In the genomic region with DNA sequence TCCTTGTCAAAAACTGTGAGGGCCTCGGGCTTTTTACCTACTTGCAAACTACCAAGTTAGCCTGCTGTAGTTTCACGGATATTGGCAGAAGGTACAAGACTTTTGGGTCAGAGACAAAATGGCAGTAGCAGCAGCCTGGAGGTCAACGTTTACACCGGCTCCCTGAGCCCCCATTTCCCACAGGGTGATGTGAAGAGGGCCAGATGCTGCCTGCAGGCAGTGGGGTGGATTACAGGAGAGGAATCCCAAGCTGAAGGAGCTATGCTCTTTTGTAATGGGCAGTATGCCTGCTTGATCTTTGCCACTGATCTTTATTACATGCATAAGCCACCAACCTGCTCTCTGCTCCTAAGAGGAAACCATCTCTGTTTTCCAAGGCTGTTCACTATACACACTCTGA, we compare ENCODE assay signal across 19 cellular contexts. TPM values are rescaled to one million over a fixed set of nuclear protein-coding genes. Genes with fewer than 3 reads are reported as not detected.
DNase-seq lines count a peak whose midpoint lies in the region; ATAC-seq and TF ChIP-seq lines count a peak whose summit lies in the region.
"Had no signal": no experiment of that assay in that cellular context is flagged by ENCODE, and none has a peak within 500 bp of the region (broad histone marks: within the 10 kb centered on the region; RNA-seq: fewer than 3 reads in every experiment).

No MANE protein-coding gene starts in this region.

- no peak overlapping the region for H3K4me3 ChIP-seq in H7 (ENCODE audit: insufficient read depth, low read depth, low read length)
- no peak overlapping the region for H3K4me3 ChIP-seq in Loucy (ENCODE audit: low read length, poor library complexity, severe bottlenecking)
- no peak overlapping the region for H3K4me3 ChIP-seq in WERI-Rb-1 (ENCODE audit: low read depth, low read length)
- H3K4me3 ChIP-seq in mesendoderm (ENCODE audit: low read length): no peak overlapping the region
- H3K4me3 ChIP-seq in Caco-2 (ENCODE audit: low read depth, low read length): no peak overlapping the region
- H3K4me3 ChIP-seq: Peyer's patch had no signal

- no peak for ATAC-seq in left ventricle myocardium superior

- no TSS peak for BruUV-seq in Caco-2 (replicated peaks; lab: Mats Ljungman, UMichigan)

- intact Hi-C loops in Caco-2 (cut with micrococcal nuclease; ENCODE audit: unreplicated experiment): no loop called here
- intact Hi-C loops in left ventricle myocardium superior (cut with micrococcal nuclease): no loop called here

- TF ChIP-seq CTCF in Loucy (conservative IDR thresholded peaks at IDR 0.05; ENCODE audit: low read length) (no peak), WERI-Rb-1 (IDR thresholded peaks at IDR 0.05; ENCODE audit: low read depth, low read length) (no peak), Caco-2 (IDR thresholded peaks at IDR 0.05; ENCODE audit: insufficient read depth in 1 of 2, low read depth in 1 of 2, low read length in 1 of 2, severe bottlenecking in 1 of 2, unreplicated experiment in 1 of 2) (no peak)

- no peaks in the 10 kb centered on the region for H4K20me1 ChIP-seq in Loucy (ENCODE audit: insufficient read depth, low read length, poor library complexity, severe bottlenecking)

- no peaks in the 10 kb centered on the region for H3K9me3 ChIP-seq in Loucy (ENCODE audit: insufficient read depth, low read depth, low read length)
- H3K9me3 ChIP-seq in WERI-Rb-1 (ENCODE audit: severe bottlenecking): no peaks in the 10 kb centered on the region
- H3K9me3 ChIP-seq in Caco-2: no peaks in the 10 kb centered on the region
- H3K9me3 ChIP-seq: Peyer's patch had no signal

- no peaks in the 10 kb centered on the region for H3K27me3 ChIP-seq in H7 (ENCODE audit: control insufficient read depth, insufficient read depth, low read length)
- no peaks in the 10 kb centered on the region for H3K27me3 ChIP-seq in Loucy (ENCODE audit: insufficient read depth, low read length, poor library complexity, severe bottlenecking)
- H3K27me3 ChIP-seq in WERI-Rb-1 (ENCODE audit: insufficient read depth, low read depth, severe bottlenecking): no peaks in the 10 kb centered on the region
- no peaks in the 10 kb centered on the region for H3K27me3 ChIP-seq in mesendoderm (ENCODE audit: insufficient read depth, low read length, poor library complexity)
- no peaks in the 10 kb centered on the region for H3K27me3 ChIP-seq in Caco-2 (replicated peaks; ENCODE audit: control insufficient read depth, insufficient read depth, low read length)
- H3K27me3 ChIP-seq: Peyer's patch had no signal

- H3K4ac ChIP-seq in mesendoderm (ENCODE audit: low read depth, low read length): no peak overlapping the region

- no peaks in the 10 kb centered on the region for H3F3A ChIP-seq in Loucy (ENCODE audit: low read depth)

- H2BK15ac ChIP-seq in mesendoderm (replicated peaks; ENCODE audit: low read depth): no peak overlapping the region

- H3K27ac ChIP-seq in WERI-Rb-1 (no peak overlapping the region), mesendoderm (ENCODE audit: low read depth, low read length) (no peak overlapping the region)
- H3K27ac ChIP-seq: Peyer's patch had no signal

- peak overlapping the region; percentile 46; the same call in 1 of the 2 replicates for H2AFZ ChIP-seq in Loucy (ENCODE audit: low read length)

- no peaks in the 10 kb centered on the region for H3K27me3 Mint-ChIP-seq in Caco-2 (ENCODE audit: insufficient read depth, unreplicated experiment)

- H3K36me3 Mint-ChIP-seq in Caco-2 (ENCODE audit: insufficient read depth, unreplicated experiment): no peaks in the 10 kb centered on the region
- H3K36me3 Mint-ChIP-seq: CD8-positive, alpha-beta memory T cell had no signal

- no peak overlapping the region for H3K27ac Mint-ChIP-seq in Caco-2 (ENCODE audit: unreplicated experiment)
- H3K27ac Mint-ChIP-seq: CD8-positive, alpha-beta memory T cell had no signal

- no peak overlapping the region for H2BK5ac ChIP-seq in mesendoderm (ENCODE audit: low read length)

- H3K79me2 ChIP-seq in Loucy (ENCODE audit: insufficient read depth, low read length) (no peaks in the 10 kb centered on the region), mesendoderm (ENCODE audit: control insufficient read depth, insufficient read depth, low read length) (no peaks in the 10 kb centered on the region)

- H3K4me1 Mint-ChIP-seq in Caco-2 (ENCODE audit: low read depth, unreplicated experiment): peaks cover 8% of the 10 kb centered on the region

- peak overlapping the region; percentile 65 for H3K18ac ChIP-seq in mesendoderm (ENCODE audit: low read length)

- no peak overlapping the region for H3K23ac ChIP-seq in mesendoderm (ENCODE audit: low read length)

- H3K4me1 ChIP-seq in Loucy (ENCODE audit: insufficient read depth, low read length, poor library complexity, severe bottlenecking) (peaks cover 5% of the 10 kb centered on the region), mesendoderm (ENCODE audit: control insufficient read depth, low read depth, low read length) (peaks cover 6% of the 10 kb centered on the region), Caco-2 (no peaks in the 10 kb centered on the region)
- H3K4me1 ChIP-seq: Peyer's patch had no signal

- no peaks in the 10 kb centered on the region for H3K9me2 ChIP-seq in Loucy (replicated peaks; ENCODE audit: low read depth, low read length)

- no peaks in the 10 kb centered on the region for H3K79me1 ChIP-seq in mesendoderm (ENCODE audit: low read length)

- H3K4me2 ChIP-seq in Loucy (ENCODE audit: low read depth, low read length, poor library complexity, severe bottlenecking): no peak overlapping the region
- H3K4me2 ChIP-seq in mesendoderm (ENCODE audit: low read length): no peak overlapping the region

- no peak overlapping the region for H3K9ac ChIP-seq in Loucy (ENCODE audit: low read depth, low read length, poor library complexity, severe bottlenecking)
- no peak overlapping the region for H3K9ac ChIP-seq in mesendoderm (ENCODE audit: low read length)

- H4K5ac ChIP-seq in mesendoderm (ENCODE audit: low read length): no peak overlapping the region

- DNase-seq in H7 (peak; percentile 60), WERI-Rb-1 (peak; percentile 56), mesendoderm (peak; percentile 72), Caco-2 (no peak), left ventricle myocardium superior (no peak), NCI-H1105 treated with DMSO at 0.1 percent for 48 hours (lab: John Stamatoyannopoulos, UW) (no peak)
- DNase-seq: ACHN; C1 segment of cervical spinal cord; CD8-positive, alpha-beta memory T cell; DMS79 treated with DMSO at 0.1 percent for 48 hours; KG1; MV-4-11; NCI-H1436; NCI-H1930; NK-92 treated with Interleukin-12 subunit alpha and Interleukin-12 subunit beta, amount 100 ng/mL, for 24 hours; Peyer's patch; SW 1271 had no signal

- H3K56ac ChIP-seq in mesendoderm (ENCODE audit: low read length): peak overlapping the region; percentile 8

- no peak overlapping the region for H4K8ac ChIP-seq in mesendoderm (ENCODE audit: low read depth, low read length)

- H3K9me3 Mint-ChIP-seq in Caco-2 (ENCODE audit: unreplicated experiment): no peaks in the 10 kb centered on the region

- whole genome bisulfite sequencing in mesendoderm (ENCODE audit: extremely low coverage, insufficient coverage, low lambda C conversion rate): no CpG with 5 or more reads among the region's 4 CpGs

- POLR2A ChIA-PET in Caco-2 (lab: Charles Lee): interaction anchor here (0.6 kb wide), 1 partner anchor 26 kb away, joined by 6 read pairs; no protein-coding TSS in a partner anchor

- no peaks in the 10 kb centered on the region for H3K36me3 ChIP-seq in H7 (replicated peaks; ENCODE audit: control insufficient read depth, insufficient read depth, low read length)
- no peaks in the 10 kb centered on the region for H3K36me3 ChIP-seq in Loucy (ENCODE audit: insufficient read depth, low read length)
- no peaks in the 10 kb centered on the region for H3K36me3 ChIP-seq in WERI-Rb-1
- H3K36me3 ChIP-seq in mesendoderm (ENCODE audit: control insufficient read depth, insufficient read depth, low read length): no peaks in the 10 kb centered on the region
- no peaks in the 10 kb centered on the region for H3K36me3 ChIP-seq in Caco-2 (ENCODE audit: control insufficient read depth, insufficient read depth, low read length)
- H3K36me3 ChIP-seq: Peyer's patch had no signal

- H3K4me3 Mint-ChIP-seq in Caco-2 (ENCODE audit: unreplicated experiment): no peak overlapping the region
- H3K4me3 Mint-ChIP-seq: CD8-positive, alpha-beta memory T cell had no signal

- no peak overlapping the region for H2AK5ac ChIP-seq in mesendoderm (ENCODE audit: low read length)

- H2BK120ac ChIP-seq in mesendoderm (ENCODE audit: low read depth, low read length): peak overlapping the region; percentile 68

- CTCF ChIA-PET in Caco-2 (lab: Charles Lee): interaction anchor here (0.7 kb wide), 1 partner anchor 276 kb away, joined by 5 read pairs; no protein-coding TSS in a partner anchor

RNA-seq across cellular contexts. Expression of a gene that starts 29.5 kb away (rescaled TPM):
- total RNA-seq in H7 (2014; rRNA removed; shearing (Covaris generic)): 7.0 and 10.1 TPM in 2 replicates
- polyA plus RNA-seq in mesendoderm (2013, experiment 1 of 2): 176 TPM
- 197 TPM for polyA plus RNA-seq in mesendoderm (2013, experiment 2 of 2)
- total RNA-seq in Caco-2 (2022) (149 and 161 TPM in 2 replicates), left ventricle myocardium superior (0.12 TPM)
- total RNA-seq: CD8-positive, alpha-beta memory T cell; G401 had no signal
- polyA plus RNA-seq: CD8-positive, alpha-beta memory T cell had no signal

Comparison
In these comparisons a context has a peak if more than half of its experiments do, and no peak if none do; other contexts are left out.
1. DNase-seq: peak in H7 (single experiment), WERI-Rb-1 (single experiment) and mesendoderm (single experiment); none in Caco-2 (0 of 2), left ventricle myocardium superior (single experiment) and NCI-H1105 treated with DMSO at 0.1 percent for 48 hours (single experiment).
2. RNA of a gene that starts 29.5 kb away (total RNA-seq): 149 to 161 TPM in Caco-2; 7.0 to 10.1 TPM in H7 and 0.12 TPM in left ventricle myocardium superior (single experiment); every median in the first group is over 10 times any median in the second.